1 cellular context compared by ENCODE assay signal in the genomic region with DNA sequence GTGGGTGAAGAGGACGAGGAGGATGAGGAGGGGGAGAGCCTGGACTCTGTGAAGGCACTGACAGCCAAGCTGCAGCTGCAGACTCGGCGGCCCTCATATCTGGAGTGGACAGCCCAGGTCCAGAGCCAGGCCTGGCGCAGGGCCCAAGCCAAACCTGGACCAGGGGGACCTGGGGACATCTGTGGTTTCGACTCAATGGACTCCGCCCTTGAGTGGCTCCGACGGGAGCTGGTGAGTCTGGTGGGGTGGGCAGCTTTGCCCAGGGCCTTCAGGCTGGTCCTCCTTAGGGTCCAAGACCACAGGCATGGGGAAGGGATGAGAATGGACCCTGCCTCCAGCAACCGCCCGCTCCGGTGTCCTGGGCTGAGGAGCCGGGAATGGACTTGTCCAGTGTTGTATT.
TF ChIP-seq lines count a peak whose summit lies in the region.

No MANE protein-coding gene starts in this region.

TF ChIP-seq in IMR-90, 13 proteins besides CTCF, POLR2A, EP300 and RAD21:
- TF ChIP-seq FOS (IDR thresholded peaks at IDR 0.05; ENCODE audit: low read depth, low read length) (no peak), MXI1 (IDR thresholded peaks at IDR 0.05; ENCODE audit: borderline replicate concordance, low read depth, low read length) (no peak), MAFK (IDR thresholded peaks at IDR 0.05; ENCODE audit: low read depth, low read length) (no peak), MAZ (IDR thresholded peaks at IDR 0.05; ENCODE audit: borderline replicate concordance, low read depth, low read length) (no peak), CHD1 (IDR thresholded peaks at IDR 0.05; ENCODE audit: low read depth, low read length) (no peak), RCOR1 (IDR thresholded peaks at IDR 0.05; ENCODE audit: insufficient replicate concordance, low read length) (no peak)
